28 cellular contexts compared by ENCODE assay signal in genomic region chr17:17760872-17761550, GRCh38.
DNase-seq lines count a peak whose midpoint lies in the region; ATAC-seq, FAIRE-seq and TF ChIP-seq lines count a peak whose summit lies in the region.
"Had no signal": no experiment of that assay in that cellular context is flagged by ENCODE, and none has a peak within 500 bp of the region (broad histone marks: within the 10 kb centered on the region; RNA-seq: fewer than 3 reads in every experiment).

No MANE protein-coding gene starts in this region.

- dilution Hi-C loops in mammary epithelial cell (cut with HindIII; ENCODE audit: low sequenced_read_pairs), result no loop called here

- H3K27me3 ChIP-seq in HepG2 (ENCODE audit: control insufficient read depth in 1 of 2, insufficient read depth in 2 of 2, low read length in 2 of 2) (no peaks in the 10 kb centered on the region), right lobe of liver (no peaks in the 10 kb centered on the region), K562 (ENCODE audit: control insufficient read depth in 2 of 2, insufficient read depth in 2 of 2, low read length in 2 of 2) (no peaks in the 10 kb centered on the region), smooth muscle cell (ENCODE audit: low read depth) (no peaks in the 10 kb centered on the region), mammary epithelial cell (ENCODE audit: insufficient read depth, low read length) (no peaks in the 10 kb centered on the region)
- H3K27me3 ChIP-seq: heart right ventricle, suprapubic skin had no signal

- H3K9me3 ChIP-seq in HepG2 (ENCODE audit: low read length) (no peaks in the 10 kb centered on the region), right lobe of liver (no peaks in the 10 kb centered on the region), K562 (replicated peaks; ENCODE audit: control insufficient read depth, insufficient read depth, low read depth, low read length) (no peaks in the 10 kb centered on the region), smooth muscle cell (replicated peaks; ENCODE audit: low read depth) (no peaks in the 10 kb centered on the region), mammary epithelial cell (replicated peaks; ENCODE audit: insufficient read depth, low read length) (no peaks in the 10 kb centered on the region)
- H3K9me3 ChIP-seq: heart right ventricle, suprapubic skin had no signal

- H3K4me3 ChIP-seq in HepG2 (replicated peaks in 1 of 3; ENCODE audit: insufficient read depth in 1 of 3, low read depth in 2 of 3, low read length in 3 of 3) (no peak overlapping the region), right lobe of liver (no peak overlapping the region), K562 (no peak overlapping the region), smooth muscle cell (no peak overlapping the region), mammary epithelial cell (replicated peaks in 1 of 3; ENCODE audit: insufficient read depth in 1 of 3, low read depth in 2 of 3, low read length in 3 of 3) (no peak overlapping the region)
- H3K4me3 ChIP-seq: heart right ventricle, suprapubic skin had no signal

- TF ChIP-seq POLR2A in HepG2 (IDR thresholded peaks at IDR 0.05; ENCODE audit: insufficient read depth in 1 of 2, low read depth in 2 of 2, low read length in 2 of 2) (no peak), right lobe of liver (IDR thresholded peaks at IDR 0.05) (no peak), K562 (conservative IDR thresholded peaks at IDR 0.05) (no peak)

- DNase-seq in HepG2 (ENCODE audit: low spot score), result no peak
- DNase-seq in right lobe of liver, result no peak
- no peak for DNase-seq in K562 (ENCODE audit: extremely low read depth in 1 of 4, low spot score in 3 of 4)
- no peak for DNase-seq in naive thymus-derived CD8-positive, alpha-beta T cell
- no peak for DNase-seq in activated T-cell treated with anti-CD3 and anti-CD28 coated beads, Interleukin-2, amount 50 U/mL, for 4 hours
- no peak for DNase-seq in smooth muscle cell (lab: John Stamatoyannopoulos, UW; ENCODE audit: unreplicated experiment)
- no peak for DNase-seq in EL
- no peak for DNase-seq in mammary epithelial cell
- DNase-seq: activated gamma-delta T cell treated with Interleukin-2 at 50 U/mL for 16 hours; activated T-cell treated with anti-CD3 and anti-CD28 coated beads for 4 hours; DMS79; GF-D8; heart right ventricle; naive thymus-derived CD4-positive, alpha-beta T cell; NCI-H1092 treated with DMSO at 0.1 percent for 48 hours; NCI-H187; NCI-H446 treated with DMSO at 0.1 percent for 48 hours; NCI-H774; stimulated activated CD4-positive, alpha-beta T cell treated with anti-CD3 and anti-CD28 coated beads, Interleukin-15, amount 100 ng/mL, for 24 hours had no signal

- intact Hi-C loops in HepG2 (cut with micrococcal nuclease; ENCODE audit: unreplicated experiment) (no loop called here), right lobe of liver (cut with DNase I) (no loop called here), K562 (cut with micrococcal nuclease) (no loop called here), mammary epithelial cell (cut with micrococcal nuclease) (no loop called here)

- POLR2A ChIA-PET in HepG2 (lab: Yijun Ruan, JAX), result no interaction called here
- POLR2A ChIA-PET in K562 (lab: Yijun Ruan, JAX), result no interaction called here
- POLR2A ChIA-PET in naive thymus-derived CD8-positive, alpha-beta T cell (lab: Charles Lee), result interaction anchor here (0.7 to 1.7 kb wide), 3 partner anchors 10 to 82 kb away, joined by 3 to 8 read pairs (median 4); no protein-coding TSS in a partner anchor

- TF ChIP-seq CTCF in HepG2 (CRISPR knock-in tag; IDR thresholded peaks at IDR 0.05) (no peak), right lobe of liver (IDR thresholded peaks at IDR 0.05) (no peak), K562 (IDR thresholded peaks at IDR 0.05 in 2 of 3, conservative IDR thresholded peaks at IDR 0.05 in 1 of 3; ENCODE audit: insufficient read depth in 2 of 3, low read depth in 1 of 3, low read length in 3 of 3) (no peak), smooth muscle cell (IDR thresholded peaks at IDR 0.05; ENCODE audit: borderline replicate concordance, insufficient read depth, poor library complexity, severe bottlenecking) (no peak), mammary epithelial cell (conservative IDR thresholded peaks at IDR 0.05 in 1 of 2, IDR thresholded peaks at IDR 0.05 in 1 of 2; ENCODE audit: extremely low read depth in 1 of 2, insufficient read depth in 1 of 2, low read depth in 1 of 2, low read length in 2 of 2) (no peak)

- H3K4me1 ChIP-seq in HepG2 (ENCODE audit: insufficient read depth, low read length) (peaks cover 28% of the 10 kb centered on the region), right lobe of liver (no peaks in the 10 kb centered on the region), K562 (replicated peaks in 1 of 2; ENCODE audit: control insufficient read depth in 2 of 2, insufficient read depth in 2 of 2, low read length in 2 of 2) (peaks cover 0 to 9% of the 10 kb centered on the region in 2 experiments; a peak in 2 of 5 replicates), smooth muscle cell (ENCODE audit: low read depth) (peaks cover 9% of the 10 kb centered on the region), mammary epithelial cell (ENCODE audit: insufficient read depth, low read length) (no peaks in the 10 kb centered on the region)

- H3K36me3 ChIP-seq in HepG2 (replicated peaks in 1 of 2; ENCODE audit: control insufficient read depth in 1 of 2, insufficient read depth in 2 of 2, low read length in 2 of 2) (peaks cover 2 to 28% of the 10 kb centered on the region in 2 experiments; a peak in 4 of 5 replicates), right lobe of liver (no peaks in the 10 kb centered on the region), K562 (ENCODE audit: control insufficient read depth, insufficient read depth, low read length) (peaks cover 2% of the 10 kb centered on the region; the same call in 1 of the 3 replicates), smooth muscle cell (ENCODE audit: low read depth) (no peaks in the 10 kb centered on the region), mammary epithelial cell (ENCODE audit: insufficient read depth, low read length) (peaks cover 7% of the 10 kb centered on the region)
- H3K36me3 ChIP-seq: suprapubic skin had no signal

- H3K4me1 Mint-ChIP-seq in naive thymus-derived CD8-positive, alpha-beta T cell, result peaks cover 44 to 83% (median 76%) of the 10 kb centered on the region in 4 donors
- peaks cover 34% of the 10 kb centered on the region for H3K4me1 Mint-ChIP-seq in activated T-cell treated with anti-CD3 and anti-CD28 coated beads, Interleukin-2, amount 50 U/mL, for 4 hours (ENCODE audit: low read depth)

- H3K9me1 ChIP-seq in K562 (ENCODE audit: control insufficient read depth, insufficient read depth, low read length), result no peaks in the 10 kb centered on the region

- FAIRE-seq in HepG2 (lab: Jason Lieb, UNC), result no peak
- FAIRE-seq in K562 (lab: Jason Lieb, UNC), result no peak
- FAIRE-seq: frontal cortex, RCC 7860, urothelium cell line had no signal

- no peaks in the 10 kb centered on the region for H3K27me3 Mint-ChIP-seq in naive thymus-derived CD8-positive, alpha-beta T cell
- H3K27me3 Mint-ChIP-seq in activated T-cell treated with anti-CD3 and anti-CD28 coated beads, Interleukin-2, amount 50 U/mL, for 4 hours (ENCODE audit: low read depth), result no peaks in the 10 kb centered on the region
- H3K27me3 Mint-ChIP-seq: B cell; central memory CD8-positive, alpha-beta T cell; naive thymus-derived CD4-positive, alpha-beta T cell had no signal

- H3K27ac ChIP-seq in HepG2 (ENCODE audit: extremely low read length, insufficient read depth, low read length) (no peak overlapping the region), right lobe of liver (no peak overlapping the region), K562 (ENCODE audit: extremely low read depth, low read depth, low read length) (no peak overlapping the region), smooth muscle cell (ENCODE audit: low read depth) (no peak overlapping the region), mammary epithelial cell (ENCODE audit: insufficient read depth, low read depth, low read length) (no peak overlapping the region)
- H3K27ac ChIP-seq: suprapubic skin had no signal

- CTCF ChIA-PET in HepG2 (lab: Yijun Ruan, JAX; ENCODE audit: low intra/inter-chr PET ratio, low total read pairs), result no interaction called here
- CTCF ChIA-PET in K562 (lab: Yijun Ruan, JAX; ENCODE audit: low intra/inter-chr PET ratio), result no interaction called here
- CTCF ChIA-PET in mammary epithelial cell (lab: Charles Lee; ENCODE audit: low non-redundant PET), result no interaction called here

- no peaks in the 10 kb centered on the region for H3K9me3 Mint-ChIP-seq in naive thymus-derived CD8-positive, alpha-beta T cell
- H3K9me3 Mint-ChIP-seq in activated T-cell treated with anti-CD3 and anti-CD28 coated beads, Interleukin-2, amount 50 U/mL, for 4 hours, result no peaks in the 10 kb centered on the region
- H3K9me3 Mint-ChIP-seq: central memory CD8-positive, alpha-beta T cell; stimulated activated effector memory CD8-positive, alpha-beta T cell treated with anti-CD3 and anti-CD28 coated beads, Interleukin-12 subunit alpha, Interleukin-12 subunit beta, amount 100 ng/mL, for 72 hours; T-helper 2 cell treated with Interferon-gamma antibody and Interleukin-4, amounts not matched to agents 5 μg/mL and 100 μg/mL, for 36 hours had no signal

- no peaks in the 10 kb centered on the region for H3F3A ChIP-seq in smooth muscle cell (ENCODE audit: low read depth)

- peaks cover 8% of the 10 kb centered on the region; the same call in 1 of the 2 replicates for H4K20me1 ChIP-seq in HepG2 (ENCODE audit: insufficient read depth, low read length)
- H4K20me1 ChIP-seq in K562 (replicated peaks; ENCODE audit: control insufficient read depth, insufficient read depth, low read length), result no peaks in the 10 kb centered on the region
- peaks cover 100% of the 10 kb centered on the region for H4K20me1 ChIP-seq in smooth muscle cell (ENCODE audit: low read depth)
- H4K20me1 ChIP-seq in mammary epithelial cell (ENCODE audit: insufficient read depth, low read length), result no peaks in the 10 kb centered on the region

- no peak overlapping the region for H3K4me3 Mint-ChIP-seq in naive thymus-derived CD8-positive, alpha-beta T cell
- no peak overlapping the region for H3K4me3 Mint-ChIP-seq in activated T-cell treated with anti-CD3 and anti-CD28 coated beads, Interleukin-2, amount 50 U/mL, for 4 hours
- H3K4me3 Mint-ChIP-seq: B cell; central memory CD8-positive, alpha-beta T cell; naive thymus-derived CD4-positive, alpha-beta T cell; stimulated activated effector memory CD8-positive, alpha-beta T cell treated with anti-CD3 and anti-CD28 coated beads, Interleukin-12 subunit alpha, Interleukin-12 subunit beta, amount 100 ng/mL, for 72 hours; T-helper 2 cell treated with Interferon-gamma antibody and Interleukin-4, amounts not matched to agents 5 μg/mL and 100 μg/mL, for 36 hours had no signal

- BruUV-seq in HepG2 (replicated peaks; lab: Mats Ljungman, UMichigan) (no TSS peak), K562 (replicated peaks; lab: Mats Ljungman, UMichigan) (no TSS peak), mammary epithelial cell (replicated peaks; lab: Mats Ljungman, UMichigan) (no TSS peak)

- in situ Hi-C loops in HepG2 (cut with HindIII; ENCODE audit: extremely low pct_ligation_motif_present, low pct_unique_long_range_greater_than_20kb), result no loop called here
- in situ Hi-C loops in K562 (cut with MboI), result no loop called here
- in situ Hi-C loops in mammary epithelial cell (cut with MboI; ENCODE audit: low sequenced_read_pairs in 2 of 2), result no loop called here

- TF ChIP-seq EP300 in HepG2 (IDR thresholded peaks at IDR 0.05; ENCODE audit: low read depth in 2 of 2, low read length in 2 of 2) (no peak), HepG2 (CRISPR knock-in tag; IDR thresholded peaks at IDR 0.05; ENCODE audit: borderline replicate concordance) (no peak), K562 (IDR thresholded peaks at IDR 0.05; ENCODE audit: low read length) (no peak)

- 95% methylated on average over 8 of the region's 8 CpGs for WGBS in HepG2 (ENCODE audit: low lambda C conversion rate)
- 96% methylated on average over 4 of the region's 8 CpGs for WGBS in right lobe of liver (ENCODE audit: insufficient coverage, low coverage, low lambda C conversion rate, missing lambda C conversion rate)
- WGBS in K562 (ENCODE audit: insufficient coverage, low coverage, missing lambda C conversion rate), result 81% methylated on average over 6 of the region's 8 CpGs
- WGBS in smooth muscle cell (ENCODE audit: low lambda C conversion rate), result 97% methylated on average over 8 of the region's 8 CpGs
- WGBS in mammary epithelial cell (ENCODE audit: low coverage, missing lambda C conversion rate), result 90% methylated on average over 7 of the region's 8 CpGs

- H3K36me3 Mint-ChIP-seq in naive thymus-derived CD8-positive, alpha-beta T cell, result peaks cover 0 to 4% (median 0%) of the 10 kb centered on the region in 3 donors
- no peaks in the 10 kb centered on the region for H3K36me3 Mint-ChIP-seq in activated T-cell treated with anti-CD3 and anti-CD28 coated beads, Interleukin-2, amount 50 U/mL, for 4 hours (ENCODE audit: insufficient read depth)

- H3K4me2 ChIP-seq in HepG2 (ENCODE audit: low read depth, low read length) (no peak overlapping the region), K562 (ENCODE audit: insufficient read depth, low read length) (no peak overlapping the region), smooth muscle cell (no peak overlapping the region), mammary epithelial cell (ENCODE audit: insufficient read depth, low read depth, low read length) (no peak overlapping the region)

- ATAC-seq in HepG2, result no peak
- no peak for ATAC-seq in right lobe of liver
- no peak for ATAC-seq in K562
- no peak for ATAC-seq in naive thymus-derived CD8-positive, alpha-beta T cell
- no peak for ATAC-seq in activated T-cell treated with anti-CD3 and anti-CD28 coated beads, Interleukin-2, amount 50 U/mL, for 4 hours
- ATAC-seq: HCT116; heart right ventricle; naive thymus-derived CD4-positive, alpha-beta T cell; stimulated activated effector memory CD8-positive, alpha-beta T cell treated with anti-CD3 and anti-CD28 coated beads, Interleukin-12 subunit alpha, Interleukin-12 subunit beta, amount 100 ng/mL, for 72 hours had no signal

- H3K9ac ChIP-seq in HepG2 (ENCODE audit: insufficient read depth, low read depth, low read length), result no peak overlapping the region
- no peak overlapping the region for H3K9ac ChIP-seq in K562 (ENCODE audit: insufficient read depth in 1 of 2, low read depth in 2 of 2, low read length in 2 of 2)
- H3K9ac ChIP-seq in smooth muscle cell (ENCODE audit: low read depth), result no peak overlapping the region
- no peak overlapping the region for H3K9ac ChIP-seq in mammary epithelial cell (ENCODE audit: insufficient read depth, low read length)

- H3K79me2 ChIP-seq in HepG2 (ENCODE audit: insufficient read depth, low read length) (peaks cover 4% of the 10 kb centered on the region), K562 (ENCODE audit: control insufficient read depth, insufficient read depth, low read length) (no peaks in the 10 kb centered on the region), smooth muscle cell (ENCODE audit: low read depth) (peaks cover 84% of the 10 kb centered on the region), mammary epithelial cell (ENCODE audit: insufficient read depth, low read length) (peaks cover 95% of the 10 kb centered on the region)

- no peak overlapping the region for H2AFZ ChIP-seq in HepG2 (ENCODE audit: low read length)
- no peak overlapping the region for H2AFZ ChIP-seq in K562 (ENCODE audit: low read depth, low read length)
- no peak overlapping the region for H2AFZ ChIP-seq in smooth muscle cell (ENCODE audit: low read depth)
- no peak overlapping the region for H2AFZ ChIP-seq in mammary epithelial cell (ENCODE audit: low read depth, low read length)

- H3K27ac Mint-ChIP-seq in naive thymus-derived CD8-positive, alpha-beta T cell, result peak overlapping the region in 6 of 10 donors; percentile 6 to 90 (median 58)
- H3K27ac Mint-ChIP-seq: B cell; T-helper 2 cell treated with Interferon-gamma antibody and Interleukin-4, amounts not matched to agents 5 μg/mL and 100 μg/mL, for 36 hours had no signal

- TF ChIP-seq RAD21 in HepG2 (CRISPR knock-in tag; IDR thresholded peaks at IDR 0.05), result no peak
- TF ChIP-seq RAD21 in K562 (CRISPR knock-in tag; conservative IDR thresholded peaks at IDR 0.05 in 1 of 2, IDR thresholded peaks at IDR 0.05 in 1 of 2), result no peak

Comparison
In these comparisons a context has a peak if more than half of its experiments do, and no peak if none do; other contexts are left out.
1. Of the 241 proteins assayed by ChIP-seq in both HepG2 and K562: peak only in HepG2: none; only in K562: ZFP36; in both: none; in neither: 240.